Comparison of ENCODE assay signal across 1 cellular context in the genomic region with DNA sequence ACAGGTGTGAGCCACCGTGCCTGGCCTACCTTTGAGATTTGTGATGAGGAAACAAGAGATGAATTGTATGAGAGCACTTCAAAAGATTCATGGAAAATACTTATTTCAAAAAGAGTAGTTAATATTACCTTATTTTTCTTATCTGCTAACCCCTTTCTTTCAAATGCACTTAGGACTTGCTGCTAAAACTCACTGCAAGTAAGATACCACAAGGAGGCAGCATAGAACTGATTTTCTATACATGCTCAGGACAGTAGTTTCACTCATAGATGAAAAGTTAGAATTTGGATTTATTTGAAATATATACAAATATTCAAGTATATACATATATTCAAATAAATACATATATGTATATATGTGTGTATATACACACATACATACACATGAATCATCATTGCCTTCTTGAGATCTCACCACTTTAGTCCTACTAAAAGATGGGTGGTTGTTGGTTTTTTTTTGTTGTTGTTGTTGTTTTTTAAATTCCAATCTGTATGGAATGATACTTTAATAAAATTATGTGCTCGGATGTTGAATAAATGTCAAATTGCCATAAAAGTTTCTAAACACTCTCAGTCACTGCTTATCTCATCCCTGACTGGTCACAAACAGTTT.
TF ChIP-seq lines count a peak whose summit lies in the region.

No MANE protein-coding gene starts in this region.

TF ChIP-seq in WTC11, 78 proteins besides CTCF, POLR2A, EP300 and RAD21 (continued from another document):
- no peak for TF ChIP-seq ZNF281 (CRISPR knock-in tag; IDR thresholded peaks at IDR 0.05)
- no peak for TF ChIP-seq ATF6 (CRISPR knock-in tag; IDR thresholded peaks at IDR 0.05)
- no peak for TF ChIP-seq GTF2I (CRISPR knock-in tag; conservative IDR thresholded peaks at IDR 0.05)
- no peak for TF ChIP-seq ZMAT4 (CRISPR knock-in tag; IDR thresholded peaks at IDR 0.05)
- TF ChIP-seq CBFB (CRISPR knock-in tag; IDR thresholded peaks at IDR 0.05; ENCODE audit: low read depth) = no peak
